In genomic region chr3:139455855-139456254, GRCh38 we compare ENCODE assay signal across 12 cellular contexts. TPM values are rescaled to one million over a fixed set of nuclear protein-coding genes. Genes with fewer than 3 reads are reported as not detected.
A peak's percentile ranks its signal among the peaks of the same experiment; 100 is the strongest.
DNase-seq lines count a peak whose midpoint lies in the region; ATAC-seq and TF ChIP-seq lines count a peak whose summit lies in the region.
"Had no signal": no experiment of that assay in that cellular context is flagged by ENCODE, and none has a peak within 500 bp of the region (broad histone marks: within the 10 kb centered on the region; RNA-seq: fewer than 3 reads in every experiment).

No MANE protein-coding gene starts in this region.

- no peak overlapping the region for H3K27ac ChIP-seq in HEK293 (ENCODE audit: extremely low read depth, low read depth, low read length)
- H3K27ac ChIP-seq: neutrophil had no signal

- intact Hi-C loops in CD14-positive monocyte (cut with micrococcal nuclease), result no loop called here

- ATAC-seq in activated CD8-positive, alpha-beta memory T cell treated with anti-CD3 and anti-CD28 coated beads, Interleukin-2, amount 10 ng/mL, durations not matched to agents 7 days and 5 days, result no peak
- ATAC-seq in HG02610 (IDR thresholded peaks at IDR 0.05; ENCODE audit: unreplicated experiment) (no peak), GM18505 (IDR thresholded peaks at IDR 0.05; ENCODE audit: unreplicated experiment) (no peak)

- H3K36me3 Mint-ChIP-seq in endothelial cell (ENCODE audit: low read depth, unreplicated experiment) (no peaks in the 10 kb centered on the region), CD14-positive monocyte (no peaks in the 10 kb centered on the region)
- no peaks in the 10 kb centered on the region for H3K36me3 Mint-ChIP-seq in activated CD8-positive, alpha-beta memory T cell treated with anti-CD3 and anti-CD28 coated beads, Interleukin-2, amount 10 ng/mL, durations not matched to agents 7 days and 5 days

- no peak overlapping the region for H3K4me3 ChIP-seq in HEK293 (ENCODE audit: low read depth, low read length)

- TF ChIP-seq CTCF in HEK293 (tag by site-specific recombination; IDR thresholded peaks at IDR 0.05) (0 out of 2 replicates have a peak, but pooled peaks have one; percentile 11), endothelial cell (IDR thresholded peaks at IDR 0.05; ENCODE audit: unreplicated experiment) (peak; percentile 49), CD14-positive monocyte (IDR thresholded peaks at IDR 0.05) (no peak)

- H3K9me3 Mint-ChIP-seq in endothelial cell (ENCODE audit: unreplicated experiment), result no peaks in the 10 kb centered on the region
- no peaks in the 10 kb centered on the region for H3K9me3 Mint-ChIP-seq in activated CD8-positive, alpha-beta memory T cell treated with anti-CD3 and anti-CD28 coated beads, Interleukin-2, amount 10 ng/mL, durations not matched to agents 7 days and 5 days (ENCODE audit: low read depth)
- peaks cover 0 to 2% (median 0%) of the 10 kb centered on the region in 7 donors for H3K9me3 Mint-ChIP-seq in CD14-positive monocyte

- no peak for TF ChIP-seq POLR2A in GM18505 (IDR thresholded peaks at IDR 0.05; ENCODE audit: borderline replicate concordance, extremely low read depth, insufficient read depth, insufficient read length)

- H3K27me3 Mint-ChIP-seq in endothelial cell (ENCODE audit: unreplicated experiment) (peaks cover 4% of the 10 kb centered on the region), CD14-positive monocyte (ENCODE audit: low read depth in 3 of 3) (peaks cover 0 to 1% (median 0%) of the 10 kb centered on the region in 3 donors)
- H3K27me3 Mint-ChIP-seq in activated CD8-positive, alpha-beta memory T cell treated with anti-CD3 and anti-CD28 coated beads, Interleukin-2, amount 10 ng/mL, durations not matched to agents 7 days and 5 days, result no peaks in the 10 kb centered on the region

- H3K27ac Mint-ChIP-seq in endothelial cell (ENCODE audit: unreplicated experiment) (no peak overlapping the region), CD14-positive monocyte (no peak overlapping the region)
- H3K27ac Mint-ChIP-seq in activated CD8-positive, alpha-beta memory T cell treated with anti-CD3 and anti-CD28 coated beads, Interleukin-2, amount 10 ng/mL, durations not matched to agents 7 days and 5 days, result no peak overlapping the region

- peak; percentile 24 for DNase-seq in DMS79 treated with DMSO at 0.1 percent for 48 hours (lab: John Stamatoyannopoulos, UW)
- peak; percentile 76 for DNase-seq in NCI-H2171 treated with DMSO at 0.1 percent for 48 hours (lab: John Stamatoyannopoulos, UW)
- no peak for DNase-seq in endothelial cell (ENCODE audit: low spot score)
- no peak for DNase-seq in activated CD8-positive, alpha-beta memory T cell treated with anti-CD3 and anti-CD28 coated beads, Interleukin-2, amount 10 ng/mL, durations not matched to agents 7 days and 5 days
- no peak for DNase-seq in CD14-positive monocyte (ENCODE audit: low spot score)
- DNase-seq: NCI-H226 had no signal

- no peaks in the 10 kb centered on the region for H3K4me1 ChIP-seq in HEK293 (ENCODE audit: control insufficient read depth, insufficient read depth, low read length)

- POLR2A ChIA-PET in HEK293 (lab: Yijun Ruan, JAX), result no interaction called here

- no peak overlapping the region for H3K4me3 Mint-ChIP-seq in endothelial cell (ENCODE audit: unreplicated experiment)
- no peak overlapping the region for H3K4me3 Mint-ChIP-seq in activated CD8-positive, alpha-beta memory T cell treated with anti-CD3 and anti-CD28 coated beads, Interleukin-2, amount 10 ng/mL, durations not matched to agents 7 days and 5 days
- no peak overlapping the region for H3K4me3 Mint-ChIP-seq in CD14-positive monocyte

- H3K4me1 Mint-ChIP-seq in endothelial cell (ENCODE audit: unreplicated experiment) (no peaks in the 10 kb centered on the region), CD14-positive monocyte (no peaks in the 10 kb centered on the region)
- no peaks in the 10 kb centered on the region for H3K4me1 Mint-ChIP-seq in activated CD8-positive, alpha-beta memory T cell treated with anti-CD3 and anti-CD28 coated beads, Interleukin-2, amount 10 ng/mL, durations not matched to agents 7 days and 5 days

- no peaks in the 10 kb centered on the region for H3K36me3 ChIP-seq in HEK293 (ENCODE audit: control insufficient read depth in 2 of 2, insufficient read depth in 1 of 2, low read length in 2 of 2)
- H3K36me3 ChIP-seq: neutrophil had no signal

- CTCF ChIA-PET in HEK293 (lab: Yijun Ruan, JAX), result interaction anchor here (0.5 to 2.2 kb wide), 2 partner anchors 28 to 34 kb away, joined by 3 to 6 read pairs; no protein-coding TSS in a partner anchor
- CTCF ChIA-PET in activated CD8-positive, alpha-beta memory T cell treated with anti-CD3 and anti-CD28 coated beads, Interleukin-2, amount 10 ng/mL, durations not matched to agents 7 days and 5 days (lab: Charles Lee), result no interaction called here

- H3K9me3 ChIP-seq in HEK293 (ENCODE audit: control insufficient read depth, insufficient read depth, low read depth, low read length), result no peaks in the 10 kb centered on the region
- H3K9me3 ChIP-seq: neutrophil had no signal

TF ChIP-seq in HEK293, 187 proteins besides CTCF, POLR2A, EP300 and RAD21 (continues in another document):
- TF ChIP-seq ZNF654 (tag by site-specific recombination; IDR thresholded peaks at IDR 0.05; ENCODE audit: low read depth) (peak; percentile 14; the same call in 1 of the 2 replicates), ZNF768 (tag by site-specific recombination; IDR thresholded peaks at IDR 0.05) (no peak), ZNF518A (tag by site-specific recombination; conservative IDR thresholded peaks at IDR 0.05; ENCODE audit: low read depth) (no peak), ATF2 (tag by site-specific recombination; IDR thresholded peaks at IDR 0.05; ENCODE audit: low read depth) (peak; percentile 64; the same call in 1 of the 2 replicates), ZNF248 (tag by site-specific recombination; IDR thresholded peaks at IDR 0.05) (no peak), ZNF16 (tag by site-specific recombination; IDR thresholded peaks at IDR 0.05; ENCODE audit: low read depth) (no peak), ZNF513 (tag by site-specific recombination; IDR thresholded peaks at IDR 0.05) (no peak), ZNF157 (tag by site-specific recombination; IDR thresholded peaks at IDR 0.05) (no peak), ZNF747 (tag by site-specific recombination; IDR thresholded peaks at IDR 0.05) (no peak)

RNA-seq across cellular contexts. Expression of gene RBP2, which starts 20.5 kb away (rescaled TPM):
- total RNA-seq in endothelial cell (ENCODE audit: unreplicated experiment), result not detected
- total RNA-seq in activated CD8-positive, alpha-beta memory T cell treated with anti-CD3 and anti-CD28 coated beads, Interleukin-2, amount 10 ng/mL, durations not matched to agents 7 days and 5 days, result not detected
- not detected for polyA plus RNA-seq in CD14-positive monocyte
- total RNA-seq: dermis microvascular lymphatic vessel endothelial cell, urinary bladder had no signal
- polyA plus RNA-seq: urinary bladder had no signal

Comparison
In these comparisons a context has a peak if more than half of its experiments do, and no peak if none do; other contexts are left out.
1. DNase-seq: peak in DMS79 treated with DMSO at 0.1 percent for 48 hours (single experiment) and NCI-H2171 treated with DMSO at 0.1 percent for 48 hours (single experiment); none in endothelial cell (single experiment), activated CD8-positive, alpha-beta memory T cell treated with anti-CD3 and anti-CD28 coated beads, Interleukin-2, amount 10 ng/mL, durations not matched to agents 7 days and 5 days (single experiment) and CD14-positive monocyte (single experiment).